ENCODE assay signal across 8 cellular contexts in genomic region chr9:86945868-86946711, GRCh38. TPM values are rescaled to one million over a fixed set of nuclear protein-coding genes. Genes with fewer than 3 reads are reported as not detected.
A peak's percentile ranks its signal among the peaks of the same experiment; 100 is the strongest.
DNase-seq lines count a peak whose midpoint lies in the region; ATAC-seq and TF ChIP-seq lines count a peak whose summit lies in the region.

No MANE protein-coding gene starts in this region.

- no peak overlapping the region for H3K4me2 ChIP-seq in neural cell (ENCODE audit: low read length)

- H3K36me3 ChIP-seq in Peyer's patch (no peaks in the 10 kb centered on the region), neural cell (ENCODE audit: insufficient read depth, low read length) (no peaks in the 10 kb centered on the region), stomach (no peaks in the 10 kb centered on the region)

- peak overlapping the region; percentile 52 to 86 (median 68) for H3K27ac ChIP-seq in Peyer's patch
- H3K27ac ChIP-seq in neural cell (ENCODE audit: low read length) = peak overlapping the region; percentile 66
- H3K27ac ChIP-seq in stomach = peak overlapping the region; percentile 82 to 94 (median 92)

- TF ChIP-seq CTCF in Peyer's patch (IDR thresholded peaks at IDR 0.05) (no peak), foreskin fibroblast (IDR thresholded peaks at IDR 0.05; ENCODE audit: low read depth, low read length) (no peak), neural cell (IDR thresholded peaks at IDR 0.05; ENCODE audit: poor library complexity, severe bottlenecking) (peak; percentile 58), stomach (IDR thresholded peaks at IDR 0.05) (no peak)

- no peaks in the 10 kb centered on the region for H3K9me2 ChIP-seq in neural cell (ENCODE audit: insufficient read depth, low read length)

- H3K9me3 ChIP-seq in Peyer's patch (no peaks in the 10 kb centered on the region), neural cell (ENCODE audit: low read length) (no peaks in the 10 kb centered on the region), stomach (no peaks in the 10 kb centered on the region)

- ATAC-seq in HG03066 (IDR thresholded peaks at IDR 0.05; ENCODE audit: low read depth, unreplicated experiment) = peak; percentile 38

- peak overlapping the region; percentile 57 to 91 (median 72) for H3K4me3 ChIP-seq in Peyer's patch
- peak overlapping the region; percentile 65 to 98 for H3K4me3 ChIP-seq in foreskin fibroblast (ENCODE audit: low read depth in 1 of 2, low read length in 2 of 2)
- peak overlapping the region; percentile 92 for H3K4me3 ChIP-seq in neural cell (ENCODE audit: low read length)
- H3K4me3 ChIP-seq in stomach = peak overlapping the region; percentile 80 to 95 (median 86)

- TF ChIP-seq RAD21 in neural cell (conservative IDR thresholded peaks at IDR 0.05) = peak; percentile 53

- peak overlapping the region; percentile 76 for H2AFZ ChIP-seq in neural cell (ENCODE audit: low read depth, low read length)

- peaks cover 18% of the 10 kb centered on the region for H3K79me2 ChIP-seq in neural cell (replicated peaks; ENCODE audit: insufficient read depth, low read length)

- intact Hi-C loops in stomach (cut with DNase I; ENCODE audit: low total_unique reads) = no loop called here

- H3K27me3 ChIP-seq in Peyer's patch = peaks cover 0 to 5% of the 10 kb centered on the region in 2 donors
- H3K27me3 ChIP-seq in neural cell (ENCODE audit: insufficient read depth, low read depth, low read length) = no peaks in the 10 kb centered on the region
- H3K27me3 ChIP-seq in stomach = peaks cover 0 to 31% (median 0%) of the 10 kb centered on the region in 3 donors

- 0 to 1% (median 0%) methylated on average over 20 to 119 of the region's 119 CpGs for WGBS in stomach, 5 donors

- no peaks in the 10 kb centered on the region for H3F3A ChIP-seq in neural cell (ENCODE audit: insufficient read depth, low read length, poor library complexity, severe bottlenecking)

- TF ChIP-seq POLR2A in Peyer's patch (IDR thresholded peaks at IDR 0.05) = no peak
- no peak for TF ChIP-seq POLR2A in stomach (IDR thresholded peaks at IDR 0.05)

- H3K4me1 ChIP-seq in Peyer's patch (peaks cover 0 to 10% (median 4%) of the 10 kb centered on the region in 4 donors), stomach (peaks cover 24 to 56% (median 39%) of the 10 kb centered on the region in 4 donors)

- H3K9ac ChIP-seq in neural cell (ENCODE audit: low read length) = peak overlapping the region; percentile 79

- DNase-seq in NCI-H2081 (lab: John Stamatoyannopoulos, UW) (peak; percentile 15 to 64), NCI-H2081 treated with DMSO at 0.1 percent for 48 hours (lab: John Stamatoyannopoulos, UW) (no peak), Peyer's patch (peak in 2 of 3 donors; percentile 65 to 74), activated gamma-delta T cell (lab: John Stamatoyannopoulos, UW) (peak; percentile 57), foreskin fibroblast (peak; percentile 87 to 94), stomach (peak; percentile 66)

- TF ChIP-seq EP300 in neural cell (conservative IDR thresholded peaks at IDR 0.05; ENCODE audit: poor library complexity, severe bottlenecking) (no peak), stomach (IDR thresholded peaks at IDR 0.05) (no peak)

- no peaks in the 10 kb centered on the region for H4K20me1 ChIP-seq in neural cell (ENCODE audit: insufficient read depth)

TF ChIP-seq in neural cell, 6 proteins besides CTCF, POLR2A, EP300 and RAD21:
- TF ChIP-seq MXI1 (conservative IDR thresholded peaks at IDR 0.05; ENCODE audit: poor library complexity, severe bottlenecking) (peak; percentile 59), REST (IDR thresholded peaks at IDR 0.05; ENCODE audit: borderline replicate concordance) (no peak), SMC3 (conservative IDR thresholded peaks at IDR 0.05; ENCODE audit: poor library complexity) (peak; percentile 37), POLR2AphosphoS5 (IDR thresholded peaks at IDR 0.05) (peak; percentile 13)
TF ChIP-seq in neural cell: peak in this region for 3.

RNA-seq across cellular contexts. Expression of gene GAS1, which starts 1.2 kb away (rescaled TPM):
- 10 to 100 TPM in 2 of 4 donors, 1 to 10 TPM in 2; 2.3 to 22.1 (median 9.8) TPM for total RNA-seq in Peyer's patch
- 1.4 and 1.6 TPM in 2 replicates for polyA plus RNA-seq in neural cell
- polyA minus RNA-seq in neural cell = 7.8 and 8.0 TPM in 2 replicates
- 100 to 1,000 TPM in 1 of 5 donors, 10 to 100 TPM in 4; 25.4 to 103 (median 33.3) TPM for total RNA-seq in stomach
- 1 to 10 TPM in 1 of 3 donors, under 1 TPM in 2; 0.87 to 2.5 (median 0.92) TPM for polyA plus RNA-seq in stomach
